ENCODE assay signal across 13 cellular contexts in genomic region chr6:6643398-6643797, GRCh38. TPM values are rescaled to one million over a fixed set of nuclear protein-coding genes. Genes with fewer than 3 reads are reported as not detected.
A peak's percentile ranks its signal among the peaks of the same experiment; 100 is the strongest.
DNase-seq lines count a peak whose midpoint lies in the region; ATAC-seq and TF ChIP-seq lines count a peak whose summit lies in the region.
"Had no signal": no experiment of that assay in that cellular context is flagged by ENCODE, and none has a peak within 500 bp of the region (broad histone marks: within the 10 kb centered on the region; RNA-seq: fewer than 3 reads in every experiment).

No MANE protein-coding gene starts in this region.

- H3K79me2 ChIP-seq in Karpas-422 (ENCODE audit: low read length), result no peaks in the 10 kb centered on the region

- no peak overlapping the region for H3K4me2 ChIP-seq in Karpas-422 (ENCODE audit: low read depth, low read length, poor library complexity, severe bottlenecking)

- H3K27me3 ChIP-seq in GM06990 (replicated peaks; ENCODE audit: control insufficient read depth, insufficient read depth, low read length) (no peaks in the 10 kb centered on the region), Karpas-422 (ENCODE audit: low read length) (no peaks in the 10 kb centered on the region)
- H3K27me3 ChIP-seq: body of pancreas, neutrophil had no signal

- H4K20me1 ChIP-seq in Karpas-422 (ENCODE audit: insufficient read depth, low read depth, low read length), result no peaks in the 10 kb centered on the region

- H3K9me3 ChIP-seq in Karpas-422 (ENCODE audit: low read length), result no peaks in the 10 kb centered on the region
- H3K9me3 ChIP-seq: body of pancreas, neutrophil had no signal

- DNase-seq in GM06990 (ENCODE audit: extremely low read depth, insufficient read length) (peak; percentile 35), iPS-NIHi11 (ENCODE audit: low spot score) (no peak), cerebellar nuclear complex (lab: John Stamatoyannopoulos, UW) (no peak), Karpas-422 (no peak), middle frontal gyrus (ENCODE audit: extremely low spot score, low spot score) (no peak)
- DNase-seq: activated T-cell treated with anti-CD3 and anti-CD28 coated beads, Interleukin-2, amount 50 U/mL, for 24 hours; body of pancreas; head of caudate nucleus; left ventricle myocardium superior had no signal

- no peak overlapping the region for H3K4me3 ChIP-seq in GM06990 (replicated peaks; ENCODE audit: low read depth, low read length)
- H3K4me3 ChIP-seq in Karpas-422 (ENCODE audit: low read length), result no peak overlapping the region
- H3K4me3 ChIP-seq: body of pancreas had no signal

- peaks cover 2% of the 10 kb centered on the region for H3K36me3 ChIP-seq in GM06990 (ENCODE audit: control insufficient read depth, insufficient read depth, low read length)
- peaks cover 15% of the 10 kb centered on the region; the same call in 1 of the 2 replicates for H3K36me3 ChIP-seq in Karpas-422 (ENCODE audit: insufficient read depth, low read length)
- H3K36me3 ChIP-seq: neutrophil had no signal

- no peaks in the 10 kb centered on the region for H3K9me2 ChIP-seq in Karpas-422 (replicated peaks; ENCODE audit: insufficient read depth, low read length)

- TF ChIP-seq CTCF in GM06990 (IDR thresholded peaks at IDR 0.05; ENCODE audit: insufficient read depth, low read length, poor library complexity, severe bottlenecking), result no peak

- H3K9ac ChIP-seq in Karpas-422 (ENCODE audit: low read length), result no peak overlapping the region

- ATAC-seq in GM18868 (IDR thresholded peaks at IDR 0.05; ENCODE audit: unreplicated experiment) (peak; percentile 86), GM21825 (IDR thresholded peaks at IDR 0.05; ENCODE audit: unreplicated experiment) (peak; percentile 84), HG03354 (IDR thresholded peaks at IDR 0.05; ENCODE audit: poor library complexity, severe bottlenecking, unreplicated experiment) (peak; percentile 89)
- ATAC-seq: body of pancreas, left ventricle myocardium superior had no signal

- H2AFZ ChIP-seq in Karpas-422 (ENCODE audit: low read length), result no peak overlapping the region

- peaks cover 4% of the 10 kb centered on the region for H3K4me1 ChIP-seq in Karpas-422 (ENCODE audit: low read length)
- H3K4me1 ChIP-seq: body of pancreas had no signal

- no peak overlapping the region for H3K27ac ChIP-seq in Karpas-422 (ENCODE audit: low read length)
- H3K27ac ChIP-seq: body of pancreas, neutrophil had no signal

RNA-seq across cellular contexts. Expression of gene LY86, which starts 54.9 kb away (rescaled TPM):
- 102 and 187 TPM in 2 replicates for total RNA-seq in Karpas-422 (2014; rRNA removed; shearing (Covaris generic); ENCODE audit: low replicate concordance)
